Comparison of ENCODE assay signal across 21 cellular contexts in genomic region chr1:43299101-43299500, GRCh38. TPM values are rescaled to one million over a fixed set of nuclear protein-coding genes. Genes with fewer than 3 reads are reported as not detected.
A peak's percentile ranks its signal among the peaks of the same experiment; 100 is the strongest.
DNase-seq lines count a peak whose midpoint lies in the region; ATAC-seq and TF ChIP-seq lines count a peak whose summit lies in the region.
"Had no signal": no experiment of that assay in that cellular context is flagged by ENCODE, and none has a peak within 500 bp of the region (broad histone marks: within the 10 kb centered on the region; RNA-seq: fewer than 3 reads in every experiment).

No MANE protein-coding gene starts in this region.

- H3K27ac Mint-ChIP-seq in stimulated activated naive CD8-positive, alpha-beta T cell treated with anti-CD3 and anti-CD28 coated beads, Interleukin-15, amount 100 ng/mL, for 72 hours = no peak overlapping the region
- H3K27ac Mint-ChIP-seq: CD14-positive monocyte had no signal

- intact Hi-C loops in left ventricle myocardium inferior (cut with micrococcal nuclease) (no loop called here), left cardiac atrium (cut with DNase I) (no loop called here), esophagus squamous epithelium (cut with DNase I) (no loop called here), psoas muscle (cut with DNase I) (no loop called here), uterus (cut with DNase I; ENCODE audit: low total_unique reads) (no loop called here)

- H3K4me3 ChIP-seq in left ventricle myocardium inferior (no peak overlapping the region), esophagus squamous epithelium (no peak overlapping the region), psoas muscle (no peak overlapping the region), uterus (no peak overlapping the region)
- H3K4me3 ChIP-seq: HAP-1 had no signal

- no peaks in the 10 kb centered on the region for H3K9me3 Mint-ChIP-seq in stimulated activated naive CD8-positive, alpha-beta T cell treated with anti-CD3 and anti-CD28 coated beads, Interleukin-15, amount 100 ng/mL, for 72 hours
- H3K9me3 Mint-ChIP-seq: CD14-positive monocyte had no signal

- peak overlapping the region; percentile 85 for H3K27ac ChIP-seq in left ventricle myocardium inferior (replicated peaks)
- H3K27ac ChIP-seq in esophagus squamous epithelium = peak overlapping the region in 3 of 4 donors; percentile 63 to 78 (median 76)
- H3K27ac ChIP-seq in psoas muscle = peak overlapping the region; percentile 50
- H3K27ac ChIP-seq in uterus = peak overlapping the region; percentile 63 to 76

- H3K9me3 ChIP-seq in left ventricle myocardium inferior (replicated peaks) (no peaks in the 10 kb centered on the region), esophagus squamous epithelium (no peaks in the 10 kb centered on the region), psoas muscle (no peaks in the 10 kb centered on the region), uterus (no peaks in the 10 kb centered on the region)
- H3K9me3 ChIP-seq: HAP-1 had no signal

- DNase-seq in left ventricle myocardium inferior (no peak), left cardiac atrium (no peak), esophagus squamous epithelium (lab: John Stamatoyannopoulos, UW) (no peak), psoas muscle (no peak), uterus (no peak), GOT3 (lab: John Stamatoyannopoulos, UW) (no peak)
- DNase-seq in stimulated activated CD4-positive, alpha-beta T cell treated with anti-CD3 and anti-CD28 coated beads, Interleukin-1b, Interleukin-23, amount 100 ng/mL, for 48 hours = no peak
- DNase-seq in stimulated activated naive CD8-positive, alpha-beta T cell treated with anti-CD3 and anti-CD28 coated beads, Interleukin-15, amount 100 ng/mL, for 72 hours = no peak
- DNase-seq: COR-L47, DMS153, EL, IMR-90, Kasumi-1, NCI-H187 treated with DMSO at 0.1 percent for 48 hours, NCI-H2171, NCI-H774 had no signal

- peaks cover 71% of the 10 kb centered on the region for H3K4me1 ChIP-seq in left ventricle myocardium inferior
- peaks cover 0 to 47% (median 13%) of the 10 kb centered on the region in 3 donors for H3K4me1 ChIP-seq in esophagus squamous epithelium
- peaks cover 12% of the 10 kb centered on the region for H3K4me1 ChIP-seq in psoas muscle
- H3K4me1 ChIP-seq in uterus = no peaks in the 10 kb centered on the region

- H3K36me3 ChIP-seq in left ventricle myocardium inferior = no peaks in the 10 kb centered on the region
- H3K36me3 ChIP-seq in esophagus squamous epithelium = no peaks in the 10 kb centered on the region
- H3K36me3 ChIP-seq in psoas muscle (ENCODE audit: insufficient read depth in 1 of 2, low read depth in 1 of 2) = no peaks in the 10 kb centered on the region
- no peaks in the 10 kb centered on the region for H3K36me3 ChIP-seq in uterus
- H3K36me3 ChIP-seq: HAP-1 had no signal

- TF ChIP-seq POLR2A in esophagus squamous epithelium (IDR thresholded peaks at IDR 0.05) (no peak), uterus (IDR thresholded peaks at IDR 0.05) (no peak)

- H3K27me3 ChIP-seq in left ventricle myocardium inferior (ENCODE audit: low read depth) (no peaks in the 10 kb centered on the region), esophagus squamous epithelium (no peaks in the 10 kb centered on the region), psoas muscle (ENCODE audit: insufficient read depth in 3 of 3, low read length in 2 of 3) (no peaks in the 10 kb centered on the region), uterus (no peaks in the 10 kb centered on the region)

- ATAC-seq in left cardiac atrium (no peak), psoas muscle (no peak)
- no peak for ATAC-seq in stimulated activated naive CD8-positive, alpha-beta T cell treated with anti-CD3 and anti-CD28 coated beads, Interleukin-15, amount 100 ng/mL, for 72 hours
- ATAC-seq: Panc1 had no signal

- no peak for TF ChIP-seq CTCF in left ventricle myocardium inferior (IDR thresholded peaks at IDR 0.05; ENCODE audit: borderline replicate concordance)
- TF ChIP-seq CTCF in esophagus squamous epithelium (IDR thresholded peaks at IDR 0.05) = no peak
- TF ChIP-seq CTCF in psoas muscle (IDR thresholded peaks at IDR 0.05) = no peak
- no peak for TF ChIP-seq CTCF in uterus (IDR thresholded peaks at IDR 0.05)

- H3K4me1 Mint-ChIP-seq in stimulated activated naive CD8-positive, alpha-beta T cell treated with anti-CD3 and anti-CD28 coated beads, Interleukin-15, amount 100 ng/mL, for 72 hours = peaks cover 30% of the 10 kb centered on the region

- H3K4me3 Mint-ChIP-seq in stimulated activated naive CD8-positive, alpha-beta T cell treated with anti-CD3 and anti-CD28 coated beads, Interleukin-15, amount 100 ng/mL, for 72 hours = no peak overlapping the region
- H3K4me3 Mint-ChIP-seq: CD14-positive monocyte had no signal

- no peaks in the 10 kb centered on the region for H3K27me3 Mint-ChIP-seq in stimulated activated naive CD8-positive, alpha-beta T cell treated with anti-CD3 and anti-CD28 coated beads, Interleukin-15, amount 100 ng/mL, for 72 hours

RNA-seq across cellular contexts. Expression of gene TIE1, which starts 1.7 kb away (rescaled TPM):
- total RNA-seq in left ventricle myocardium inferior (25.1 TPM), left cardiac atrium (10 to 100 TPM; 23.1 to 38.9 TPM), esophagus squamous epithelium (10 to 100 TPM in 1 of 4 donors, 1 to 10 TPM in 3; 3.1 to 16.6 (median 5.9) TPM), psoas muscle (10 to 100 TPM in 2 of 4 donors, 1 to 10 TPM in 2; 8.2 to 29.7 (median 14.7) TPM), uterus (10 to 100 TPM; 47.4 to 80.7 (median 67.9) TPM)
- polyA plus RNA-seq in psoas muscle = 10 to 100 TPM in 2 of 3 donors, 1 to 10 TPM in 1; 9.2 to 19.7 (median 10.9) TPM
- total RNA-seq: HT-29, NCI-H460 had no signal
- polyA plus RNA-seq: CD14-positive monocyte had no signal

RNA-seq across cellular contexts. Expression of gene C1orf210, which starts 13.7 kb away (rescaled TPM):
- not detected for total RNA-seq in left ventricle myocardium inferior
- total RNA-seq in left cardiac atrium = not detected
- 10 to 100 TPM in 2 of 4 donors, 1 to 10 TPM in 2; 7.9 to 16.2 (median 11.4) TPM for total RNA-seq in esophagus squamous epithelium
- not detected for total RNA-seq in psoas muscle
- polyA plus RNA-seq in psoas muscle = under 1 TPM in 1 of 3 donors, not detected in 2; 0.12 TPM
- total RNA-seq in uterus = under 1 TPM in 1 of 4 donors, not detected in 3; 0.62 TPM
- total RNA-seq: IMR-90 had no signal
- polyA plus RNA-seq: CD14-positive monocyte, IMR-90 had no signal

RNA-seq across cellular contexts. Expression of gene TMEM125, which starts 29.3 kb away (rescaled TPM):
- not detected for total RNA-seq in left ventricle myocardium inferior
- under 1 TPM; 0.41 to 0.65 TPM for total RNA-seq in left cardiac atrium
- 10 to 100 TPM in 2 of 4 donors, 1 to 10 TPM in 2; 4.2 to 15.5 (median 10.2) TPM for total RNA-seq in esophagus squamous epithelium
- not detected for total RNA-seq in psoas muscle
- polyA plus RNA-seq in psoas muscle = not detected
- 1 to 10 TPM in 1 of 4 donors, under 1 TPM in 1, not detected in 2; 0.55 to 3.6 TPM for total RNA-seq in uterus
- total RNA-seq: NCI-H460 had no signal
- polyA plus RNA-seq: CD14-positive monocyte had no signal

RNA-seq across cellular contexts. Expression of gene MPL, which starts 38.5 kb away (rescaled TPM):
- total RNA-seq in left ventricle myocardium inferior (0.82 TPM), left cardiac atrium (under 1 TPM; 0.44 to 0.65 TPM), esophagus squamous epithelium (not detected), psoas muscle (under 1 TPM in 1 of 4 donors, not detected in 3; 0.11 TPM), uterus (1 to 10 TPM in 1 of 4 donors, not detected in 3; 1.3 TPM)
- under 1 TPM in 1 of 3 donors, not detected in 2; 0.01 TPM for polyA plus RNA-seq in psoas muscle
- total RNA-seq: IMR-90, NCI-H460 had no signal
- polyA plus RNA-seq: CD14-positive monocyte had no signal

RNA-seq across cellular contexts. Expression of gene CDC20, which starts 59.7 kb away (rescaled TPM):
- total RNA-seq in left ventricle myocardium inferior (0.99 TPM), left cardiac atrium (1 to 10 TPM in 1 of 2 donors, under 1 TPM in 1; 0.34 to 1.4 TPM), esophagus squamous epithelium (10 to 100 TPM; 16.5 to 96.0 (median 33.6) TPM), psoas muscle (under 1 TPM in 2 of 4 donors, not detected in 2; 0.25 to 0.36 TPM), uterus (10 to 100 TPM in 1 of 4 donors, 1 to 10 TPM in 1, not detected in 2; 1.3 to 20.3 TPM)
- 1 to 10 TPM; 1.1 to 1.9 (median 1.6) TPM for polyA plus RNA-seq in psoas muscle
